Comparison of ENCODE assay signal across 8 cellular contexts in genomic region chr12:48787791-48788521, GRCh38. TPM values are rescaled to one million over a fixed set of nuclear protein-coding genes. Genes with fewer than 3 reads are reported as not detected.
DNase-seq lines count a peak whose midpoint lies in the region; FAIRE-seq and TF ChIP-seq lines count a peak whose summit lies in the region.
"Had no signal": no experiment of that assay in that cellular context is flagged by ENCODE, and none has a peak within 500 bp of the region (broad histone marks: within the 10 kb centered on the region; RNA-seq: fewer than 3 reads in every experiment).

No MANE protein-coding gene starts in this region.

- H3K9ac ChIP-seq in HUES64 (ENCODE audit: low read depth, low read length), result peak overlapping the region; percentile 60; the same call in 1 of the 2 replicates
- peak overlapping the region; percentile 66 to 80 for H3K9ac ChIP-seq in stomach smooth muscle (ENCODE audit: low read length in 2 of 2)

- H3K4me1 ChIP-seq in HUES64 (ENCODE audit: insufficient read depth, low read length), result peaks cover 14% of the 10 kb centered on the region
- peaks cover 25% of the 10 kb centered on the region for H3K4me1 ChIP-seq in stomach smooth muscle (ENCODE audit: control insufficient read depth, insufficient read depth, low read length)

- WGBS in HUES64, result 32% methylated on average over 8 of the region's 11 CpGs

- H3K9me3 ChIP-seq in HUES64 (ENCODE audit: insufficient read depth, low read depth, low read length) (no peaks in the 10 kb centered on the region), stomach smooth muscle (ENCODE audit: control insufficient read depth in 2 of 2, low read length in 2 of 2) (no peaks in the 10 kb centered on the region)

- DNase-seq in brain microvascular endothelial cell (no peak), kidney glomerular epithelial cell (lab: John Stamatoyannopoulos, UW) (peak; percentile 1), EL (no peak), GM19238 (ENCODE audit: insufficient read length, low spot score) (no peak), GM12892 (ENCODE audit: insufficient read length) (no peak)
- DNase-seq: stimulated activated naive CD4-positive, alpha-beta T cell treated with Interleukin-2 at 50 U/mL for 16 hours had no signal

- no peak for TF ChIP-seq POLR2A in GM12892 (IDR thresholded peaks at IDR 0.05; ENCODE audit: low read depth, low read length)

- TF ChIP-seq CTCF in brain microvascular endothelial cell (IDR thresholded peaks at IDR 0.05; ENCODE audit: low read depth, low read length, missing control alignments), result no peak

- in situ Hi-C loops in brain microvascular endothelial cell (cut with HindIII; ENCODE audit: low pct_ligation_motif_present, low sequenced_read_pairs), result no loop called here

- H3K27ac ChIP-seq in HUES64 (ENCODE audit: low read depth, low read length), result no peak overlapping the region
- H3K27ac ChIP-seq in brain microvascular endothelial cell, result no peak overlapping the region
- peak overlapping the region; percentile 37 for H3K27ac ChIP-seq in stomach smooth muscle (ENCODE audit: low read length)

- H3K36me3 ChIP-seq in HUES64 (ENCODE audit: insufficient read depth, low read length), result no peaks in the 10 kb centered on the region
- H3K36me3 ChIP-seq in brain microvascular endothelial cell (replicated peaks), result peaks cover 2% of the 10 kb centered on the region
- H3K36me3 ChIP-seq in stomach smooth muscle (ENCODE audit: control insufficient read depth in 2 of 2, insufficient read depth in 2 of 2, low read length in 2 of 2), result peaks cover 0 to under 1% of the 10 kb centered on the region in 2 donors

- H3K4me3 ChIP-seq in HUES64 (ENCODE audit: low read length) (peak overlapping the region; percentile 90), brain microvascular endothelial cell (ENCODE audit: low read depth, low read length) (peak overlapping the region; percentile 77), stomach smooth muscle (ENCODE audit: low read length in 2 of 2) (peak overlapping the region; percentile 82 to 84)

- H3K27me3 ChIP-seq in HUES64 (ENCODE audit: insufficient read depth, low read length) (peaks cover 10% of the 10 kb centered on the region), brain microvascular endothelial cell (replicated peaks) (no peaks in the 10 kb centered on the region), stomach smooth muscle (ENCODE audit: control insufficient read depth in 1 of 2, insufficient read depth in 2 of 2, low read length in 2 of 2) (no peaks in the 10 kb centered on the region)

- no peak for FAIRE-seq in GM12892 (lab: Jason Lieb, UNC)

RNA-seq across cellular contexts. Expression of gene ADCY6, which starts 0.9 kb away (rescaled TPM):
- polyA plus RNA-seq in HUES64 (2013, experiment 1 of 2), result 12.7 TPM
- 20.4 TPM for polyA plus RNA-seq in HUES64 (2013, experiment 2 of 2)
- polyA plus RNA-seq in GM12892 (2012; ENCODE audit: missing spikeins), result 0.38 TPM

RNA-seq across cellular contexts. Expression of gene CACNB3, which starts 30.3 kb away (rescaled TPM):
- polyA plus RNA-seq in HUES64 (2013, experiment 1 of 2), result 16.3 TPM
- polyA plus RNA-seq in HUES64 (2013, experiment 2 of 2), result 19.0 TPM
- polyA plus RNA-seq in GM12892 (2012; ENCODE audit: missing spikeins), result 1.8 TPM
